8 cellular contexts compared by ENCODE assay signal in genomic region chr6:122790740-122791679, GRCh38. TPM values are rescaled to one million over a fixed set of nuclear protein-coding genes. Genes with fewer than 3 reads are reported as not detected.
DNase-seq lines count a peak whose midpoint lies in the region; ATAC-seq, FAIRE-seq and TF ChIP-seq lines count a peak whose summit lies in the region.

No MANE protein-coding gene starts in this region.

- H3K79me2 ChIP-seq in Karpas-422 (ENCODE audit: low read length), result no peaks in the 10 kb centered on the region

- 19 to 45% (median 31%) methylated on average over 10 of the region's 10 CpGs for WGBS in small intestine, 3 donors

- peaks cover 54% of the 10 kb centered on the region for H3K27me3 Mint-ChIP-seq in activated T-helper 1 cell treated with anti-CD3 and anti-CD28 coated beads, Interleukin-12 subunit alpha, Interleukin-12 subunit beta, Interleukin-2, Interleukin-4 antibody, amounts not matched to agents 30 ng/mL and 10 ng/mL and 1 ng/mL, durations not matched to agents 14 hours and 24 hours and 36 hours (ENCODE audit: insufficient read depth)

- peak overlapping the region; percentile 91 for H3K4me3 Mint-ChIP-seq in activated T-helper 1 cell treated with anti-CD3 and anti-CD28 coated beads, Interleukin-12 subunit alpha, Interleukin-12 subunit beta, Interleukin-2, Interleukin-4 antibody, amounts not matched to agents 30 ng/mL and 10 ng/mL and 1 ng/mL, durations not matched to agents 14 hours and 24 hours and 36 hours

- H3K27ac Mint-ChIP-seq in activated T-helper 1 cell treated with anti-CD3 and anti-CD28 coated beads, Interleukin-12 subunit alpha, Interleukin-12 subunit beta, Interleukin-2, Interleukin-4 antibody, amounts not matched to agents 30 ng/mL and 10 ng/mL and 1 ng/mL, durations not matched to agents 14 hours and 24 hours and 36 hours, result no peak overlapping the region

- ATAC-seq in GM18511 (IDR thresholded peaks at IDR 0.05; ENCODE audit: unreplicated experiment) (no peak), GM18505 (IDR thresholded peaks at IDR 0.05; ENCODE audit: unreplicated experiment) (no peak)

- no peak overlapping the region for H2AFZ ChIP-seq in Karpas-422 (ENCODE audit: low read length)

- H3K36me3 ChIP-seq in small intestine (ENCODE audit: control insufficient read depth in 2 of 2, insufficient read depth in 2 of 2, low read length in 2 of 2) (no peaks in the 10 kb centered on the region), Karpas-422 (ENCODE audit: insufficient read depth, low read length) (no peaks in the 10 kb centered on the region)

- H4K20me1 ChIP-seq in Karpas-422 (ENCODE audit: insufficient read depth, low read depth, low read length), result no peaks in the 10 kb centered on the region

- peak; percentile 12 for DNase-seq in NCI-H2029 (lab: John Stamatoyannopoulos, UW)
- no peak for DNase-seq in NCI-H2029 treated with DMSO at 0.1 percent for 48 hours (lab: John Stamatoyannopoulos, UW)
- no peak for DNase-seq in activated T-helper 1 cell treated with anti-CD3 and anti-CD28 coated beads, Interleukin-12 subunit alpha, Interleukin-12 subunit beta, Interleukin-2, Interleukin-4 antibody, amounts not matched to agents 30 ng/mL and 10 ng/mL and 1 ng/mL, durations not matched to agents 14 hours and 24 hours and 36 hours (ENCODE audit: low spot score)
- DNase-seq in inferior parietal cortex (ENCODE audit: extremely low spot score), result peak; percentile 45
- peak; percentile 86 for DNase-seq in small intestine
- DNase-seq in Karpas-422, result no peak

- no peak for FAIRE-seq in small intestine (lab: Jason Lieb, UNC)

- peaks cover 2 to 4% of the 10 kb centered on the region in 2 donors for H3K4me1 ChIP-seq in small intestine (ENCODE audit: control insufficient read depth in 2 of 2, insufficient read depth in 1 of 2, low read depth in 1 of 2, low read length in 1 of 2)
- no peaks in the 10 kb centered on the region for H3K4me1 ChIP-seq in Karpas-422 (ENCODE audit: low read length)

- H3K9me3 ChIP-seq in small intestine (ENCODE audit: control insufficient read depth, low read depth), result no peaks in the 10 kb centered on the region
- no peaks in the 10 kb centered on the region for H3K9me3 ChIP-seq in Karpas-422 (ENCODE audit: low read length)

- TF ChIP-seq POLR2A in GM18505 (IDR thresholded peaks at IDR 0.05; ENCODE audit: borderline replicate concordance, extremely low read depth, insufficient read depth, insufficient read length), result no peak

- H3K4me2 ChIP-seq in Karpas-422 (ENCODE audit: low read depth, low read length, poor library complexity, severe bottlenecking), result no peak overlapping the region

- no peaks in the 10 kb centered on the region for H3K36me3 Mint-ChIP-seq in activated T-helper 1 cell treated with anti-CD3 and anti-CD28 coated beads, Interleukin-12 subunit alpha, Interleukin-12 subunit beta, Interleukin-2, Interleukin-4 antibody, amounts not matched to agents 30 ng/mL and 10 ng/mL and 1 ng/mL, durations not matched to agents 14 hours and 24 hours and 36 hours (ENCODE audit: low read depth)

- H3K9me2 ChIP-seq in Karpas-422 (replicated peaks; ENCODE audit: insufficient read depth, low read length), result no peaks in the 10 kb centered on the region

- H3K4me3 ChIP-seq in small intestine (ENCODE audit: low read depth in 1 of 2, low read length in 2 of 2) (peak overlapping the region in 1 of 2 donors; percentile 74), Karpas-422 (ENCODE audit: low read length) (no peak overlapping the region)

- peaks cover 23% of the 10 kb centered on the region for H3K4me1 Mint-ChIP-seq in activated T-helper 1 cell treated with anti-CD3 and anti-CD28 coated beads, Interleukin-12 subunit alpha, Interleukin-12 subunit beta, Interleukin-2, Interleukin-4 antibody, amounts not matched to agents 30 ng/mL and 10 ng/mL and 1 ng/mL, durations not matched to agents 14 hours and 24 hours and 36 hours (ENCODE audit: low read depth)

- no peak overlapping the region for H3K9ac ChIP-seq in Karpas-422 (ENCODE audit: low read length)

- intact Hi-C loops in activated T-helper 1 cell treated with anti-CD3 and anti-CD28 coated beads, Interleukin-12 subunit alpha, Interleukin-12 subunit beta, Interleukin-2, Interleukin-4 antibody, amounts not matched to agents 30 ng/mL and 10 ng/mL and 1 ng/mL, durations not matched to agents 14 hours and 24 hours and 36 hours (cut with micrococcal nuclease), result no loop called here

- peak overlapping the region; percentile 97 to 98 for H3K27ac ChIP-seq in small intestine (ENCODE audit: low read depth in 1 of 2, low read length in 1 of 2)
- H3K27ac ChIP-seq in Karpas-422 (ENCODE audit: low read length), result no peak overlapping the region

- no peaks in the 10 kb centered on the region for H3K27me3 ChIP-seq in small intestine (ENCODE audit: control insufficient read depth in 2 of 2, insufficient read depth in 2 of 2, low read length in 2 of 2)
- H3K27me3 ChIP-seq in Karpas-422 (ENCODE audit: low read length), result no peaks in the 10 kb centered on the region

- no peaks in the 10 kb centered on the region for H3K9me3 Mint-ChIP-seq in activated T-helper 1 cell treated with anti-CD3 and anti-CD28 coated beads, Interleukin-12 subunit alpha, Interleukin-12 subunit beta, Interleukin-2, Interleukin-4 antibody, amounts not matched to agents 30 ng/mL and 10 ng/mL and 1 ng/mL, durations not matched to agents 14 hours and 24 hours and 36 hours

RNA-seq across cellular contexts. Expression of gene SMPDL3A, which starts 2.0 kb away (rescaled TPM):
- 0.47 and 0.64 TPM in 2 replicates for total RNA-seq in activated T-helper 1 cell treated with anti-CD3 and anti-CD28 coated beads, Interleukin-12 subunit alpha, Interleukin-12 subunit beta, Interleukin-2, Interleukin-4 antibody, amounts not matched to agents 30 ng/mL and 10 ng/mL and 1 ng/mL, durations not matched to agents 14 hours and 24 hours and 36 hours
- polyA plus RNA-seq in small intestine, result 10 to 100 TPM; 21.0 to 72.1 (median 65.3) TPM
- not detected in 2 replicates for total RNA-seq in Karpas-422 (2014; rRNA removed; shearing (Covaris generic); ENCODE audit: low replicate concordance)

RNA-seq across cellular contexts. Expression of gene FABP7, which starts 11.5 kb away (rescaled TPM):
- total RNA-seq in activated T-helper 1 cell treated with anti-CD3 and anti-CD28 coated beads, Interleukin-12 subunit alpha, Interleukin-12 subunit beta, Interleukin-2, Interleukin-4 antibody, amounts not matched to agents 30 ng/mL and 10 ng/mL and 1 ng/mL, durations not matched to agents 14 hours and 24 hours and 36 hours, result not detected in 2 replicates
- polyA plus RNA-seq in small intestine, result 1 to 10 TPM in 1 of 3 donors, under 1 TPM in 1, not detected in 1; 0.67 to 1.6 TPM
- total RNA-seq in Karpas-422 (2014; rRNA removed; shearing (Covaris generic); ENCODE audit: low replicate concordance), result not detected in 2 replicates

Comparison
In these comparisons a context has a peak if more than half of its experiments do, and no peak if none do; other contexts are left out.
1. DNase-seq: peak in NCI-H2029 (single experiment), inferior parietal cortex (single experiment) and small intestine (single experiment); none in NCI-H2029 treated with DMSO at 0.1 percent for 48 hours (single experiment), activated T-helper 1 cell treated with anti-CD3 and anti-CD28 coated beads, Interleukin-12 subunit alpha, Interleukin-12 subunit beta, Interleukin-2, Interleukin-4 antibody, amounts not matched to agents 30 ng/mL and 10 ng/mL and 1 ng/mL, durations not matched to agents 14 hours and 24 hours and 36 hours (single experiment) and Karpas-422 (single experiment).